Comparison of ENCODE assay signal across 17 cellular contexts in genomic region chr2:228675042-228675441, GRCh38.
DNase-seq lines count a peak whose midpoint lies in the region; TF ChIP-seq lines count a peak whose summit lies in the region.
"Had no signal": no experiment of that assay in that cellular context is flagged by ENCODE, and none has a peak within 500 bp of the region (broad histone marks: within the 10 kb centered on the region; RNA-seq: fewer than 3 reads in every experiment).

No MANE protein-coding gene starts in this region.

- H4K20me1 ChIP-seq in fibroblast of lung (ENCODE audit: control insufficient read depth, extremely low read depth, insufficient read depth, low read length) (no peaks in the 10 kb centered on the region), osteoblast (ENCODE audit: insufficient read depth, low read length) (no peaks in the 10 kb centered on the region)

- no peaks in the 10 kb centered on the region for H3K9me3 ChIP-seq in fibroblast of lung (ENCODE audit: control insufficient read depth, insufficient read depth, low read depth, low read length)
- H3K9me3 ChIP-seq in osteoblast (ENCODE audit: low read depth, low read length) = no peaks in the 10 kb centered on the region
- H3K9me3 ChIP-seq in transverse colon = no peaks in the 10 kb centered on the region
- H3K9me3 ChIP-seq: Caco-2, upper lobe of right lung had no signal

- TF ChIP-seq CTCF in AG09309 (IDR thresholded peaks at IDR 0.05; ENCODE audit: control insufficient read depth, insufficient read depth, low read depth, low read length, missing control alignments) = no peak
- no peak for TF ChIP-seq CTCF in fibroblast of lung (conservative IDR thresholded peaks at IDR 0.05 in 1 of 2, IDR thresholded peaks at IDR 0.05 in 1 of 2; ENCODE audit: low read depth in 1 of 2, low read length in 2 of 2)
- TF ChIP-seq CTCF in osteoblast (IDR thresholded peaks at IDR 0.05; ENCODE audit: extremely low read depth, low read depth, low read length) = no peak
- no peak for TF ChIP-seq CTCF in transverse colon (IDR thresholded peaks at IDR 0.05)
- TF ChIP-seq CTCF in GM20000 (IDR thresholded peaks at IDR 0.05; ENCODE audit: extremely low read depth, missing control alignments) = no peak

- H3K4me3 ChIP-seq in AG09309 (ENCODE audit: control insufficient read depth, low read depth, low read length) = no peak overlapping the region
- H3K4me3 ChIP-seq in fibroblast of lung (replicated peaks in 1 of 4; ENCODE audit: control extremely low read depth in 1 of 4, insufficient read depth in 1 of 4, low read depth in 3 of 4, low read length in 4 of 4) = no peak overlapping the region
- no peak overlapping the region for H3K4me3 ChIP-seq in osteoblast (ENCODE audit: insufficient read depth, low read length)
- no peak overlapping the region for H3K4me3 ChIP-seq in transverse colon
- H3K4me3 ChIP-seq: skin epidermis, upper lobe of right lung had no signal

- H3K27ac ChIP-seq in fibroblast of lung (ENCODE audit: insufficient read depth, low read length) (no peak overlapping the region), osteoblast (ENCODE audit: low read depth, low read length) (no peak overlapping the region), transverse colon (no peak overlapping the region)
- H3K27ac ChIP-seq: skin epidermis, upper lobe of right lung had no signal

- no peaks in the 10 kb centered on the region for H3K36me3 ChIP-seq in fibroblast of lung (ENCODE audit: control insufficient read depth, insufficient read depth, low read length)
- no peaks in the 10 kb centered on the region for H3K36me3 ChIP-seq in osteoblast (ENCODE audit: insufficient read depth, low read length)
- no peaks in the 10 kb centered on the region for H3K36me3 ChIP-seq in transverse colon
- H3K36me3 ChIP-seq: upper lobe of right lung had no signal

- in situ Hi-C loops in transverse colon (cut with MboI; ENCODE audit: low pct_ligation_motif_present in 1 of 4, low pct_unique_long_range_greater_than_20kb in 1 of 4, low sequenced_read_pairs in 3 of 4) = loop anchor here in 3 of 4 donors (25.0 kb wide), 4 partner anchors 462 to 912 kb away; partner anchors contain the start of gene PID1 (in 1 of the 3)

- H2AFZ ChIP-seq in fibroblast of lung (ENCODE audit: low read length) (no peak overlapping the region), osteoblast (ENCODE audit: low read length) (no peak overlapping the region)

- H3K4me1 ChIP-seq in fibroblast of lung (ENCODE audit: control insufficient read depth, extremely low read depth, insufficient read depth, low read length) = no peaks in the 10 kb centered on the region
- no peaks in the 10 kb centered on the region for H3K4me1 ChIP-seq in osteoblast (ENCODE audit: insufficient read depth, low read length)
- H3K4me1 ChIP-seq in transverse colon = no peaks in the 10 kb centered on the region
- H3K4me1 ChIP-seq: Caco-2, upper lobe of right lung had no signal

- peak; percentile 32 for DNase-seq in AG09309 (ENCODE audit: low read depth)
- peak; percentile 44 for DNase-seq in LHCN-M2 (ENCODE audit: low read depth)
- peak; percentile 43 to 82 for DNase-seq in fibroblast of lung (ENCODE audit: low read depth in 2 of 2)
- DNase-seq in osteoblast (ENCODE audit: insufficient read length, low spot score, missing footprints) = peak; percentile 32
- no peak for DNase-seq in putamen (ENCODE audit: low spot score)
- no peak for DNase-seq in transverse colon
- DNase-seq in GM20000 (ENCODE audit: low spot score) = no peak
- no peak for DNase-seq in superior temporal gyrus (ENCODE audit: extremely low spot score)
- DNase-seq: ACHN; activated gamma-delta T cell treated with Interleukin-2 at 50 U/mL for 16 hours; Caco-2; foreskin melanocyte; NCI-H1092 treated with DMSO at 0.1 percent for 48 hours; NK-92 treated with Interleukin-12 subunit alpha and Interleukin-12 subunit beta, amount 100 ng/mL, for 24 hours; SHP77; upper lobe of right lung had no signal

- H3K27me3 ChIP-seq in fibroblast of lung (ENCODE audit: control insufficient read depth, insufficient read depth, low read length) (no peaks in the 10 kb centered on the region), osteoblast (ENCODE audit: insufficient read depth, low read length) (peaks cover 2% of the 10 kb centered on the region), transverse colon (no peaks in the 10 kb centered on the region)
- H3K27me3 ChIP-seq: upper lobe of right lung had no signal

- H3K4me2 ChIP-seq in fibroblast of lung (ENCODE audit: extremely low read depth, insufficient read depth, low read length) (no peak overlapping the region), osteoblast (ENCODE audit: insufficient read depth, low read length) (no peak overlapping the region)

- TF ChIP-seq POLR2A in transverse colon (IDR thresholded peaks at IDR 0.05) = no peak

- intact Hi-C loops in transverse colon (cut with DNase I; ENCODE audit: low total_unique reads) = no loop called here

- no peak overlapping the region for H3K9ac ChIP-seq in fibroblast of lung (ENCODE audit: insufficient read depth, low read length)

- TF ChIP-seq EP300 in transverse colon (IDR thresholded peaks at IDR 0.05; ENCODE audit: low read depth) = no peak

- H3K79me2 ChIP-seq in fibroblast of lung (ENCODE audit: control insufficient read depth, insufficient read depth, low read length) = no peaks in the 10 kb centered on the region
- no peaks in the 10 kb centered on the region for H3K79me2 ChIP-seq in osteoblast (ENCODE audit: insufficient read depth, low read length)

- 69 to 79% methylated on average over 3 of the region's 3 CpGs for WGBS in transverse colon (ENCODE audit: low coverage in 1 of 2), 2 donors

Comparison
In these comparisons a context has a peak if more than half of its experiments do, and no peak if none do; other contexts are left out.
1. DNase-seq: peak in AG09309 (single experiment), LHCN-M2 (single experiment), fibroblast of lung (2 of 2) and osteoblast (single experiment); none in putamen (single experiment), transverse colon (single experiment), GM20000 (single experiment) and superior temporal gyrus (single experiment).